ENCODE assay signal across 15 cellular contexts in genomic region chr1:100683448-100684349, GRCh38. TPM values are rescaled to one million over a fixed set of nuclear protein-coding genes. Genes with fewer than 3 reads are reported as not detected.
"Had no signal": no experiment of that assay in that cellular context is flagged by ENCODE, and none has a peak within 500 bp of the region (broad histone marks: within the 10 kb centered on the region; RNA-seq: fewer than 3 reads in every experiment).

No MANE protein-coding gene starts in this region.

- H3K36me3 ChIP-seq: esophagus muscularis mucosa, heart left ventricle, left lung, prostate gland, right lobe of liver, spleen, suprapubic skin had no signal

- H3K4me1 ChIP-seq: esophagus muscularis mucosa, foreskin keratinocyte, left lung, prostate gland, right lobe of liver, suprapubic skin had no signal

- H3K4me3 ChIP-seq: dorsolateral prefrontal cortex, esophagus muscularis mucosa, heart left ventricle, left lung, prostate gland, right lobe of liver, suprapubic skin had no signal

- H3K27ac ChIP-seq: dorsolateral prefrontal cortex, esophagus muscularis mucosa, foreskin keratinocyte, left lung, prostate gland, right lobe of liver, suprapubic skin had no signal

- DNase-seq: activated gamma-delta T cell; activated T-cell treated with anti-CD3 and anti-CD28 coated beads, Interleukin-2, amount 50 U/mL, for 24 hours; amygdala; dorsolateral prefrontal cortex; foreskin keratinocyte; heart left ventricle; left lung; mesenchymal stem cell; right lobe of liver; spleen; stimulated activated CD4-positive, alpha-beta T cell treated with anti-CD3 and anti-CD28 coated beads, Interleukin-1b, Interleukin-23, amount 100 ng/mL, for 48 hours; stimulated activated naive CD8-positive, alpha-beta T cell treated with anti-CD3 and anti-CD28 coated beads, Interleukin-15, Interleukin-2, amounts not matched to agents 100 U/mL and 50 U/mL, for 24 hours had no signal

- H3K27me3 ChIP-seq: dorsolateral prefrontal cortex, esophagus muscularis mucosa, foreskin keratinocyte, heart left ventricle, left lung, right lobe of liver, spleen, suprapubic skin had no signal

- ATAC-seq: foreskin keratinocyte; heart left ventricle; left lung; stimulated activated naive CD8-positive, alpha-beta T cell treated with anti-CD3 and anti-CD28 coated beads, Interleukin-15, Interleukin-2, amounts not matched to agents 100 U/mL and 50 U/mL, for 24 hours had no signal

- H3K9me3 ChIP-seq: prostate gland, right lobe of liver, suprapubic skin had no signal

RNA-seq across cellular contexts. Expression of gene VCAM1, which starts 35.8 kb away (rescaled TPM):
- total RNA-seq: foreskin keratinocyte had no signal
